ENCODE assay signal across 6 cellular contexts in the genomic region with DNA sequence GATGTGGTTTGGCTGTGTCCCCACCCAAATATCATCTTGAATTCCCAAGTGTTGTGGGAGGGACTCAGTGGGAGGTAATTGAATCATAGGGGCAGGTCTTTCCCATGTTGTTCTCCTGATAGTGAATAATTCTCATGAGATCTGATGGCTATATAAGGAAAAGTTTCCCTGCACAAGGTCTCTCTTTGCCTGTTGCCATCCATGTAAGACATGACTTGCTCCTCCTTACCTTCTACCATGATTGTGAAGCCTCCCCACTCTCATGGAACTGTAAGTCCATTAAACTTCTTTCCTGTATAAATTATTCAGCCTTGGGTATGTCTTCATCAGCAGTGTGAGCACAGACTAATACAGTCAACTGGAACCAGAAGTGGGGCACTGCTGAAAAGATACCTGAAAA.
"Had no signal": no experiment of that assay in that cellular context is flagged by ENCODE, and none has a peak within 500 bp of the region (broad histone marks: within the 10 kb centered on the region; RNA-seq: fewer than 3 reads in every experiment).

No MANE protein-coding gene starts in this region.

- H3K4me3 Mint-ChIP-seq: IgD-negative memory B cell had no signal

- H3K36me3 Mint-ChIP-seq: IgD-negative memory B cell had no signal

- H3K27ac ChIP-seq: HL-60 had no signal

- DNase-seq: IMR-90, KBM-7, KG1 had no signal

- H3K4me1 Mint-ChIP-seq: IgD-negative memory B cell had no signal

- H3K27ac Mint-ChIP-seq: IgD-negative memory B cell had no signal

- FAIRE-seq: HTR-8/SVneo had no signal
